1 cellular context compared by ENCODE assay signal in genomic region chr10:79089579-79090110, GRCh38.
TF ChIP-seq lines count a peak whose summit lies in the region.

No MANE protein-coding gene starts in this region.

TF ChIP-seq in WTC11, 78 proteins besides CTCF, POLR2A, EP300 and RAD21 (continued from another document):
- TF ChIP-seq PRDM15 (CRISPR knock-in tag; IDR thresholded peaks at IDR 0.05) = no peak
- TF ChIP-seq ZNF396 (CRISPR knock-in tag; IDR thresholded peaks at IDR 0.05; ENCODE audit: borderline replicate concordance) = no peak
- TF ChIP-seq KAT7 (CRISPR knock-in tag; IDR thresholded peaks at IDR 0.05; ENCODE audit: borderline replicate concordance) = no peak
- TF ChIP-seq ZNF423 (CRISPR knock-in tag; IDR thresholded peaks at IDR 0.05) = no peak
- TF ChIP-seq ZNF281 (CRISPR knock-in tag; IDR thresholded peaks at IDR 0.05) = no peak
- TF ChIP-seq STAT6 (CRISPR knock-in tag; conservative IDR thresholded peaks at IDR 0.05; ENCODE audit: low read depth) = no peak
- no peak for TF ChIP-seq MAX (CRISPR knock-in tag; IDR thresholded peaks at IDR 0.05)
- TF ChIP-seq ZNF671 (CRISPR knock-in tag; IDR thresholded peaks at IDR 0.05) = no peak
- TF ChIP-seq PREB (CRISPR knock-in tag; IDR thresholded peaks at IDR 0.05; ENCODE audit: borderline replicate concordance) = no peak
- TF ChIP-seq ELF4 (CRISPR knock-in tag; IDR thresholded peaks at IDR 0.05; ENCODE audit: low read depth) = no peak
- TF ChIP-seq E2F5 (CRISPR knock-in tag; IDR thresholded peaks at IDR 0.05) = no peak
- no peak for TF ChIP-seq MYBL2 (CRISPR knock-in tag; IDR thresholded peaks at IDR 0.05)
- no peak for TF ChIP-seq GTF2I (CRISPR knock-in tag; conservative IDR thresholded peaks at IDR 0.05)
